ENCODE assay signal across 8 cellular contexts in genomic region chr1:228500901-228501871, GRCh38. TPM values are rescaled to one million over a fixed set of nuclear protein-coding genes. Genes with fewer than 3 reads are reported as not detected.
DNase-seq lines count a peak whose midpoint lies in the region; ATAC-seq, FAIRE-seq and TF ChIP-seq lines count a peak whose summit lies in the region.

No MANE protein-coding gene starts in this region.

- no peaks in the 10 kb centered on the region for H4K20me1 ChIP-seq in endothelial cell of umbilical vein (replicated peaks; ENCODE audit: control insufficient read depth, extremely low read depth, insufficient read depth, low read length)

- peak overlapping the region; percentile 61 for H2AFZ ChIP-seq in endothelial cell of umbilical vein (ENCODE audit: low read depth, low read length)

- H3K36me3 ChIP-seq in NT2/D1 (ENCODE audit: insufficient read depth, insufficient read length, low read length) (peaks cover 7% of the 10 kb centered on the region), endothelial cell of umbilical vein (ENCODE audit: control insufficient read depth in 2 of 2, extremely low read depth in 1 of 2, insufficient read depth in 2 of 2, low read length in 2 of 2) (no peaks in the 10 kb centered on the region)

- intact Hi-C loops in endothelial cell of umbilical vein (cut with micrococcal nuclease) = loop anchor here (5.0 kb wide), 2 partner anchors 114 to 369 kb away; no protein-coding TSS in a partner anchor

- no peaks in the 10 kb centered on the region for H3K79me2 ChIP-seq in endothelial cell of umbilical vein (ENCODE audit: control insufficient read depth, insufficient read depth, low read length)

- POLR2A ChIA-PET in endothelial cell of umbilical vein (lab: Charles Lee) = no interaction called here

- DNase-seq in DMS 273 treated with DMSO at 0.1 percent for 48 hours (lab: John Stamatoyannopoulos, UW) (peak; percentile 50), HTR-8/SVneo (ENCODE audit: insufficient read length, low spot score) (peak; percentile 90), NT2/D1 (ENCODE audit: low read depth, low spot score) (peak; percentile 83), endothelial cell of umbilical vein (ENCODE audit: low read depth, low spot score) (peak; percentile 77), myocyte (ENCODE audit: low read depth) (peak; percentile 78)
- DNase-seq in activated CD8-positive, alpha-beta memory T cell treated with anti-CD3 and anti-CD28 coated beads, Interleukin-2, amount 10 ng/mL, durations not matched to agents 7 days and 5 days = peak; percentile 95
- DNase-seq in stimulated activated CD8-positive, alpha-beta memory T cell treated with anti-CD3 and anti-CD28 coated beads, Interleukin-7, amount 100 ng/mL, for 1 hour (ENCODE audit: low read depth in 2 of 2) = peak; percentile 75 to 80

- no peaks in the 10 kb centered on the region for H3K9me1 ChIP-seq in endothelial cell of umbilical vein (replicated peaks; ENCODE audit: control insufficient read depth, extremely low read depth, insufficient read depth, low read length)

- peak overlapping the region; percentile 44 for H3K4me3 Mint-ChIP-seq in activated CD8-positive, alpha-beta memory T cell treated with anti-CD3 and anti-CD28 coated beads, Interleukin-2, amount 10 ng/mL, durations not matched to agents 7 days and 5 days

- peaks cover 26% of the 10 kb centered on the region for H3K36me3 Mint-ChIP-seq in activated CD8-positive, alpha-beta memory T cell treated with anti-CD3 and anti-CD28 coated beads, Interleukin-2, amount 10 ng/mL, durations not matched to agents 7 days and 5 days

- H3K4me2 ChIP-seq in endothelial cell of umbilical vein (ENCODE audit: insufficient read depth, low read length) = peak overlapping the region; percentile 28

- peaks cover 5% of the 10 kb centered on the region for H3K27me3 Mint-ChIP-seq in activated CD8-positive, alpha-beta memory T cell treated with anti-CD3 and anti-CD28 coated beads, Interleukin-2, amount 10 ng/mL, durations not matched to agents 7 days and 5 days

- H3K9me3 ChIP-seq in NT2/D1 (ENCODE audit: insufficient read depth, low read length) = peaks cover 7% of the 10 kb centered on the region; the same call in 1 of the 2 replicates
- no peaks in the 10 kb centered on the region for H3K9me3 ChIP-seq in endothelial cell of umbilical vein (replicated peaks; ENCODE audit: control insufficient read depth, insufficient read depth, low read length)

- FAIRE-seq in HTR-8/SVneo (lab: Jason Lieb, UNC) = peak; percentile 73
- FAIRE-seq in endothelial cell of umbilical vein (lab: Jason Lieb, UNC) = peak; percentile 91

- peaks cover 45% of the 10 kb centered on the region for H3K4me1 Mint-ChIP-seq in activated CD8-positive, alpha-beta memory T cell treated with anti-CD3 and anti-CD28 coated beads, Interleukin-2, amount 10 ng/mL, durations not matched to agents 7 days and 5 days

- H3K4me1 ChIP-seq in NT2/D1 (ENCODE audit: insufficient read depth, insufficient read length) (no peaks in the 10 kb centered on the region), endothelial cell of umbilical vein (ENCODE audit: control insufficient read depth, extremely low read depth, insufficient read depth, low read length) (no peaks in the 10 kb centered on the region)

- peak; percentile 97 for ATAC-seq in GM21447 (IDR thresholded peaks at IDR 0.05; ENCODE audit: unreplicated experiment)
- ATAC-seq in activated CD8-positive, alpha-beta memory T cell treated with anti-CD3 and anti-CD28 coated beads, Interleukin-2, amount 10 ng/mL, durations not matched to agents 7 days and 5 days = peak; percentile 97

- no peak for TF ChIP-seq POLR2A in endothelial cell of umbilical vein (IDR thresholded peaks at IDR 0.05; ENCODE audit: low read depth, low read length)

- no TSS peak for BruUV-seq in endothelial cell of umbilical vein (replicated peaks; lab: Mats Ljungman, UMichigan)

- H3K27ac ChIP-seq in endothelial cell of umbilical vein (ENCODE audit: insufficient read depth, low read depth, low read length) = no peak overlapping the region

- H3K4me3 ChIP-seq in NT2/D1 (ENCODE audit: insufficient read length, low read depth) = no peak overlapping the region
- H3K4me3 ChIP-seq in endothelial cell of umbilical vein (replicated peaks in 1 of 3; ENCODE audit: insufficient read depth in 1 of 3, low read depth in 1 of 3, low read length in 3 of 3) = no peak overlapping the region

- dilution Hi-C loops in endothelial cell of umbilical vein (cut with MboI; ENCODE audit: extremely low pct_ligation_motif_present, low sequenced_read_pairs) = no loop called here

- CTCF ChIA-PET in activated CD8-positive, alpha-beta memory T cell treated with anti-CD3 and anti-CD28 coated beads, Interleukin-2, amount 10 ng/mL, durations not matched to agents 7 days and 5 days (lab: Charles Lee) = interaction anchor here (0.6 to 3.6 kb wide), 15 partner anchors 8 to 370 kb away, joined by 3 to 43 read pairs (median 7); partner anchors contain the start of genes RNF187 and TRIM11
- CTCF ChIA-PET in endothelial cell of umbilical vein (lab: Charles Lee) = interaction anchor here (0.6 to 2.4 kb wide), 16 partner anchors 9 to 502 kb away, joined by 3 to 15 read pairs (median 5); partner anchors contain the start of gene RNF187

- H3K9ac ChIP-seq in NT2/D1 (ENCODE audit: insufficient read length, low read depth) (no peak overlapping the region), endothelial cell of umbilical vein (replicated peaks; ENCODE audit: extremely low read depth, insufficient read depth, low read length) (no peak overlapping the region)

- peak; percentile 91 to 94 for TF ChIP-seq CTCF in endothelial cell of umbilical vein (IDR thresholded peaks at IDR 0.05; ENCODE audit: extremely low read depth in 1 of 2, insufficient read depth in 1 of 2, low read depth in 1 of 2, low read length in 2 of 2)

- H3K27me3 ChIP-seq in NT2/D1 (ENCODE audit: insufficient read depth, insufficient read length) (peaks cover 5% of the 10 kb centered on the region), endothelial cell of umbilical vein (ENCODE audit: control insufficient read depth in 2 of 2, insufficient read depth in 2 of 2, low read length in 2 of 2) (peaks cover 0 to 3% of the 10 kb centered on the region in 2 experiments)

- H3K9me3 Mint-ChIP-seq in activated CD8-positive, alpha-beta memory T cell treated with anti-CD3 and anti-CD28 coated beads, Interleukin-2, amount 10 ng/mL, durations not matched to agents 7 days and 5 days (ENCODE audit: low read depth) = no peaks in the 10 kb centered on the region

- H3K27ac Mint-ChIP-seq in activated CD8-positive, alpha-beta memory T cell treated with anti-CD3 and anti-CD28 coated beads, Interleukin-2, amount 10 ng/mL, durations not matched to agents 7 days and 5 days = peak overlapping the region; percentile 45

TF ChIP-seq in endothelial cell of umbilical vein, 7 proteins besides CTCF, POLR2A, EP300 and RAD21:
- TF ChIP-seq EZH2 (IDR thresholded peaks at IDR 0.05; ENCODE audit: borderline replicate concordance, low read depth, low read length, severe bottlenecking) (no peak), JUN (IDR thresholded peaks at IDR 0.05; ENCODE audit: borderline replicate concordance, insufficient read depth, insufficient read length, low read depth) (no peak), GATA2 (IDR thresholded peaks at IDR 0.05; ENCODE audit: insufficient read depth, insufficient read length, low read depth, low read length) (no peak), MYC (IDR thresholded peaks at IDR 0.05; ENCODE audit: low read depth, low read length) (no peak), POLR2AphosphoS5 (IDR thresholded peaks at IDR 0.05; ENCODE audit: insufficient read depth, low read depth, low read length) (no peak), FOS (IDR thresholded peaks at IDR 0.05; ENCODE audit: borderline replicate concordance, insufficient read depth, low read length) (no peak)
- TF ChIP-seq, protein P1, sequence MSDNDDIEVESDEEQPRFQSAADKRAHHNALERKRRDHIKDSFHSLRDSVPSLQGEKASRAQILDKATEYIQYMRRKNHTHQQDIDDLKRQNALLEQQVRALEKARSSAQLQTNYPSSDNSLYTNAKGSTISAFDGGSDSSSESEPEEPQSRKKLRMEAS (IDR thresholded peaks at IDR 0.05; ENCODE audit: insufficient read depth, insufficient read length) = no peak

RNA-seq across cellular contexts. Expression of gene RNF187, which starts 14.0 kb away (rescaled TPM):
- 100 to 1,000 TPM; 145 to 166 TPM for total RNA-seq in activated CD8-positive, alpha-beta memory T cell treated with anti-CD3 and anti-CD28 coated beads, Interleukin-2, amount 10 ng/mL, durations not matched to agents 7 days and 5 days
- total RNA-seq in endothelial cell of umbilical vein (86.4 and 87.1 TPM in 2 replicates), myocyte (99.2 and 134 TPM in 2 replicates)
- 48.0 and 48.7 TPM in 2 replicates for polyA plus RNA-seq in endothelial cell of umbilical vein
- 42.8 and 50.9 TPM in 2 replicates for polyA plus RNA-seq in endothelial cell of umbilical vein (2011; cell fraction: cytosol; rRNA removed)
- 15.7 and 19.5 TPM in 2 replicates for polyA plus RNA-seq in endothelial cell of umbilical vein (2011; cell fraction: nucleus; rRNA removed)
- 60.7 and 77.6 TPM in 2 replicates for polyA plus RNA-seq in endothelial cell of umbilical vein (2012)
- polyA minus RNA-seq in endothelial cell of umbilical vein = 36.6 and 52.6 TPM in 2 replicates
- 47.9 TPM for polyA minus RNA-seq in endothelial cell of umbilical vein (2011; cell fraction: cytosol; rRNA and poly(A)+ RNA removed)
- 4.3 and 6.1 TPM in 2 replicates for polyA minus RNA-seq in endothelial cell of umbilical vein (2011; cell fraction: nucleus; rRNA and poly(A)+ RNA removed)
- polyA plus RNA-seq in myocyte (2012) = 336 TPM
